8 cellular contexts compared by ENCODE assay signal in the genomic region with DNA sequence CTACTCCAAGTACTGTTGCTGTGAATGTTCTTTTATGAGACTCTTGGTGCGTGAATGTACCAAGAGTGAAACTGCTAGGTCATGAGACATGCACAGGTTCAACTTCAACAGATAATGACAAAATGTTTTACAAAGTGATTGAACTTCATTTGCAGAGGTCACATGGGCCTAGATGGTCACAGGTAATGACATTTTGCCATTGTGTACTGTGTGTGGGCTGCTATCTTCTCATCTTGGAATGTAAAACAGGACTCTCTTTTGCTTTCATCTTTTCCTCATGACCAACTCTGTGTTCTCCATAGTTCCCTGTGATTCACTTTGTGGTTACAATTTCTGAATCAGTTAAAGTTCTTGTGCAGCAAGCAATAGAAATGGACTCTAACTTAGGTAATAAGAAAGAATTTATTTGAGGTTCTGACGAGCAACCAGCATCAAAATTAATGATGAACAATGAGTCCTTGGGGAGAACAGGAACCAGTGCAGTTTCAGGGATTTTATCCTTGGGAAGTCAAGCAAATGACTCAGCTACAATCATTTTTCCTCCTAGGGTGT. TPM values are rescaled to one million over a fixed set of nuclear protein-coding genes. Genes with fewer than 3 reads are reported as not detected.
DNase-seq lines count a peak whose midpoint lies in the region; ATAC-seq, FAIRE-seq and TF ChIP-seq lines count a peak whose summit lies in the region.
"Had no signal": no experiment of that assay in that cellular context is flagged by ENCODE, and none has a peak within 500 bp of the region (broad histone marks: within the 10 kb centered on the region; RNA-seq: fewer than 3 reads in every experiment).

No MANE protein-coding gene starts in this region.

- FAIRE-seq in GM18507 (lab: Jason Lieb, UNC) = peak; percentile 24

- intact Hi-C loops in upper lobe of right lung (cut with DNase I) = no loop called here
- intact Hi-C loops in Right ventricle myocardium inferior (cut with DNase I) = no loop called here

- no peak for TF ChIP-seq CTCF in upper lobe of right lung (IDR thresholded peaks at IDR 0.05)

- H3K9me3 ChIP-seq in adipocyte (ENCODE audit: control insufficient read depth, low read length) (no peaks in the 10 kb centered on the region), upper lobe of right lung (no peaks in the 10 kb centered on the region)

- peak; percentile 40 for ATAC-seq in HG03097 (IDR thresholded peaks at IDR 0.05; ENCODE audit: low FRiP score, unreplicated experiment)
- no peak for ATAC-seq in upper lobe of right lung
- ATAC-seq in Right ventricle myocardium inferior = no peak

- H3K4me1 ChIP-seq in adipocyte (ENCODE audit: control insufficient read depth, insufficient read depth, low read length) = peaks cover 14% of the 10 kb centered on the region
- peaks cover 3% of the 10 kb centered on the region for H3K4me1 ChIP-seq in upper lobe of right lung

- H3K9ac ChIP-seq in adipocyte (ENCODE audit: low read length) = no peak overlapping the region

- no peak overlapping the region for H3K4me3 ChIP-seq in adipocyte (ENCODE audit: low read length)
- H3K4me3 ChIP-seq in upper lobe of right lung = no peak overlapping the region

- H3K27ac ChIP-seq in upper lobe of right lung = no peak overlapping the region

- DNase-seq in GM18507 (ENCODE audit: extremely low spot score, insufficient read length, low read depth) = no peak
- peak; percentile 25 for DNase-seq in adipocyte (ENCODE audit: low read depth)
- DNase-seq in renal cortical epithelial cell (ENCODE audit: low read depth) = peak; percentile 98
- DNase-seq in upper lobe of right lung = no peak
- no peak for DNase-seq in NCI-H82 (lab: John Stamatoyannopoulos, UW)
- no peak for DNase-seq in Right ventricle myocardium inferior (ENCODE audit: missing footprints)
- DNase-seq: activated CD8-positive, alpha-beta memory T cell treated with anti-CD3 and anti-CD28 coated beads for 24 hours had no signal

- H3K36me3 ChIP-seq in adipocyte (ENCODE audit: control insufficient read depth, insufficient read depth, low read length, severe bottlenecking) (no peaks in the 10 kb centered on the region), upper lobe of right lung (no peaks in the 10 kb centered on the region)

- no peaks in the 10 kb centered on the region for H3K27me3 ChIP-seq in adipocyte (replicated peaks; ENCODE audit: control insufficient read depth, insufficient read depth, low read length)
- no peaks in the 10 kb centered on the region for H3K27me3 ChIP-seq in upper lobe of right lung

RNA-seq across cellular contexts. Expression of a gene that starts 16.2 kb away (rescaled TPM):
- total RNA-seq in renal cortical epithelial cell (47.7 and 68.6 TPM in 2 replicates), upper lobe of right lung (36.0 TPM), Right ventricle myocardium inferior (22.6 TPM)

Comparison
In these comparisons a context has a peak if more than half of its experiments do, and no peak if none do; other contexts are left out.
1. DNase-seq: peak in adipocyte (single experiment) and renal cortical epithelial cell (single experiment); none in GM18507 (single experiment), upper lobe of right lung (single experiment), NCI-H82 (single experiment) and Right ventricle myocardium inferior (single experiment).